In genomic region chr2:218879881-218880748, GRCh38 we compare ENCODE assay signal across 9 cellular contexts. TPM values are rescaled to one million over a fixed set of nuclear protein-coding genes. Genes with fewer than 3 reads are reported as not detected.
DNase-seq lines count a peak whose midpoint lies in the region; ATAC-seq, FAIRE-seq and TF ChIP-seq lines count a peak whose summit lies in the region.
"Had no signal": no experiment of that assay in that cellular context is flagged by ENCODE, and none has a peak within 500 bp of the region (broad histone marks: within the 10 kb centered on the region; RNA-seq: fewer than 3 reads in every experiment).

No MANE protein-coding gene starts in this region.

- H3K27ac Mint-ChIP-seq in Caco-2 (ENCODE audit: unreplicated experiment): peak overlapping the region; percentile 25
- peak overlapping the region; percentile 74 for H3K27ac Mint-ChIP-seq in activated CD4-positive, alpha-beta T cell treated with anti-CD3 and anti-CD28 coated beads for 36 hours

- H3K27me3 ChIP-seq in Caco-2 (replicated peaks; ENCODE audit: control insufficient read depth, insufficient read depth, low read length): no peaks in the 10 kb centered on the region
- peaks cover 96 to 98% (median 98%) of the 10 kb centered on the region in 4 experiments for H3K27me3 ChIP-seq in H1 (replicated peaks in 1 of 4; ENCODE audit: control insufficient read depth in 3 of 4, extremely low read depth in 1 of 4, insufficient read depth in 3 of 4, low read length in 3 of 4)

- no peaks in the 10 kb centered on the region; the same call in 1 of the 2 replicates for H3K79me1 ChIP-seq in H1 (ENCODE audit: low read depth, low read length)

- no peak overlapping the region for H2AK5ac ChIP-seq in H1 (ENCODE audit: low read depth, low read length)

- no peak overlapping the region for H3K14ac ChIP-seq in H1 (ENCODE audit: insufficient read length)

- H2AFZ ChIP-seq in H1 (ENCODE audit: low read length): no peak overlapping the region

- H3K9ac ChIP-seq in H1 (replicated peaks in 1 of 4; ENCODE audit: extremely low read depth in 1 of 4, low read depth in 3 of 4, low read length in 3 of 4): no peak overlapping the region

- no peak overlapping the region for H3K18ac ChIP-seq in H1 (ENCODE audit: extremely low read depth, low read length)

- H3K36me3 Mint-ChIP-seq in Caco-2 (ENCODE audit: insufficient read depth, unreplicated experiment): no peaks in the 10 kb centered on the region
- H3K36me3 Mint-ChIP-seq in activated CD4-positive, alpha-beta T cell treated with anti-CD3 and anti-CD28 coated beads for 36 hours (ENCODE audit: low read depth): no peaks in the 10 kb centered on the region

- no peak overlapping the region for H2BK20ac ChIP-seq in H1 (ENCODE audit: low read length)

- H2BK5ac ChIP-seq in H1 (ENCODE audit: low read depth, low read length): no peak overlapping the region

- H3K4me2 ChIP-seq in H1 (ENCODE audit: insufficient read depth in 1 of 2, low read depth in 2 of 2, low read length in 2 of 2): peak overlapping the region; percentile 67 to 69

- H3K36me3 ChIP-seq in Caco-2 (ENCODE audit: control insufficient read depth, insufficient read depth, low read length): no peaks in the 10 kb centered on the region
- peaks cover 0 to 4% (median 0%) of the 10 kb centered on the region in 4 experiments; a peak in 1 of 8 replicates for H3K36me3 ChIP-seq in H1 (ENCODE audit: control insufficient read depth in 2 of 4, insufficient read depth in 4 of 4, low read length in 3 of 4)

- H4K91ac ChIP-seq in H1 (replicated peaks; ENCODE audit: insufficient read length, low read length): no peak overlapping the region

- H3K9me3 ChIP-seq in Caco-2 (no peaks in the 10 kb centered on the region), H1 (ENCODE audit: insufficient read depth in 2 of 2, low read depth in 1 of 2, low read length in 1 of 2) (no peaks in the 10 kb centered on the region)

- H3K27ac ChIP-seq in H1 (ENCODE audit: low read depth, low read length) (no peak overlapping the region), skin epidermis (peak overlapping the region; percentile 44 to 94 (median 84))

- H4K8ac ChIP-seq in H1 (ENCODE audit: extremely low read depth, insufficient read depth, low read length): no peak overlapping the region

- CTCF ChIA-PET in Caco-2 (lab: Charles Lee) (interaction anchor here (0.5 to 2.6 kb wide), 4 partner anchors 13 to 135 kb away, joined by 4 to 22 read pairs (median 4); no protein-coding TSS in a partner anchor), H1 (lab: Charles Lee; ENCODE audit: partially characterized antibody) (interaction anchor here (0.6 to 21.8 kb wide), 15 partner anchors 11 to 1495 kb away, joined by 3 to 783 read pairs (median 6); partner anchors contain the start of gene CRYBA2)
- CTCF ChIA-PET in activated CD4-positive, alpha-beta T cell treated with anti-CD3 and anti-CD28 coated beads for 36 hours (lab: Charles Lee): interaction anchor here (0.7 to 18.2 kb wide), 11 partner anchors 6 to 398 kb away, joined by 3 to 620 read pairs (median 4); no protein-coding TSS in a partner anchor

- no peak for TF ChIP-seq POLR2A in H1 (IDR thresholded peaks at IDR 0.05; ENCODE audit: control extremely low read depth in 1 of 2, low read depth in 2 of 2, low read length in 2 of 2)

- peak; percentile 56 for ATAC-seq in GM19397 (IDR thresholded peaks at IDR 0.05; ENCODE audit: unreplicated experiment)
- ATAC-seq in HG03460 (IDR thresholded peaks at IDR 0.05; ENCODE audit: unreplicated experiment): peak; percentile 70
- peak; percentile 78 for ATAC-seq in activated CD4-positive, alpha-beta T cell treated with anti-CD3 and anti-CD28 coated beads for 36 hours

- POLR2A ChIA-PET in Caco-2 (lab: Charles Lee): interaction anchor here (1.3 kb wide), 1 partner anchor 15 kb away, joined by 5 read pairs; no protein-coding TSS in a partner anchor
- POLR2A ChIA-PET in activated CD4-positive, alpha-beta T cell treated with anti-CD3 and anti-CD28 coated beads for 36 hours (lab: Charles Lee): interaction anchor here (0.6 to 2.1 kb wide), 4 partner anchors 16 to 19 kb away, joined by 3 to 9 read pairs (median 6); no protein-coding TSS in a partner anchor
- POLR2A ChIA-PET in H1 (lab: Charles Lee; ENCODE audit: partially characterized antibody): interaction anchor here (0.9 to 1.6 kb wide), 3 partner anchors 15 to 114 kb away, joined by 3 read pairs; partner anchors contain the start of gene WNT6

- no TSS peak for BruUV-seq in Caco-2 (replicated peaks; lab: Mats Ljungman, UMichigan)

- H3K23ac ChIP-seq in H1 (ENCODE audit: insufficient read length): no peak overlapping the region

- H2BK120ac ChIP-seq in H1 (replicated peaks; ENCODE audit: low read depth, low read length): no peak overlapping the region

- no peak for TF ChIP-seq CTCF in Caco-2 (IDR thresholded peaks at IDR 0.05; ENCODE audit: insufficient read depth in 1 of 2, low read depth in 1 of 2, low read length in 1 of 2, severe bottlenecking in 1 of 2, unreplicated experiment in 1 of 2)
- no peak for TF ChIP-seq CTCF in H1 (IDR thresholded peaks at IDR 0.05; ENCODE audit: control extremely low read depth in 1 of 3, insufficient read depth in 1 of 3, low read depth in 1 of 3, low read length in 3 of 3)

- no peak for FAIRE-seq in H1 (lab: Jason Lieb, UNC)

- H3K4me3 Mint-ChIP-seq in Caco-2 (ENCODE audit: unreplicated experiment): peak overlapping the region; percentile 71
- H3K4me3 Mint-ChIP-seq in activated CD4-positive, alpha-beta T cell treated with anti-CD3 and anti-CD28 coated beads for 36 hours: peak overlapping the region; percentile 73

- H3K9me3 Mint-ChIP-seq in Caco-2 (ENCODE audit: unreplicated experiment): no peaks in the 10 kb centered on the region
- H3K9me3 Mint-ChIP-seq in activated CD4-positive, alpha-beta T cell treated with anti-CD3 and anti-CD28 coated beads for 36 hours (ENCODE audit: low read depth): no peaks in the 10 kb centered on the region

- no peaks in the 10 kb centered on the region for H3K79me2 ChIP-seq in H1 (ENCODE audit: control insufficient read depth in 1 of 2, insufficient read depth in 2 of 2, low read length in 2 of 2)

- 0 out of 2 replicates have a peak overlapping the region, but pooled peaks have one; percentile 1 for H2BK12ac ChIP-seq in H1 (ENCODE audit: low read depth, low read length)

- peaks cover 2% of the 10 kb centered on the region for H3K27me3 Mint-ChIP-seq in Caco-2 (ENCODE audit: insufficient read depth, unreplicated experiment)
- H3K27me3 Mint-ChIP-seq in activated CD4-positive, alpha-beta T cell treated with anti-CD3 and anti-CD28 coated beads for 36 hours: peaks cover 28% of the 10 kb centered on the region

- H4K5ac ChIP-seq in H1 (ENCODE audit: insufficient read length, low read depth, low read length): no peak overlapping the region

- no peak for TF ChIP-seq EP300 in H1 (IDR thresholded peaks at IDR 0.05; ENCODE audit: borderline replicate concordance in 1 of 2, low read depth in 2 of 2, low read length in 2 of 2)

- H3K4me3 ChIP-seq in Caco-2 (ENCODE audit: low read depth, low read length) (peak overlapping the region; percentile 50), H1 (ENCODE audit: extremely low read depth in 1 of 4, insufficient read depth in 2 of 4, low read depth in 3 of 4, low read length in 4 of 4) (peak overlapping the region in 2 of 4 experiments; percentile 6 to 47; a peak in 2 of 8 replicates), skin epidermis (peak overlapping the region; percentile 32 to 51 (median 45))

- intact Hi-C loops in Caco-2 (cut with micrococcal nuclease; ENCODE audit: unreplicated experiment): loop anchor here (1.0 kb wide), 1 partner anchor 18 kb away; no protein-coding TSS in a partner anchor
- intact Hi-C loops in activated CD4-positive, alpha-beta T cell treated with anti-CD3 and anti-CD28 coated beads for 36 hours (cut with DNase I, micrococcal nuclease): loop anchor here in 1 of 2 experiments (1.0 kb wide), 3 partner anchors 12 to 170 kb away; partner anchors contain the start of gene TTLL4

- H3K4ac ChIP-seq in H1 (replicated peaks; ENCODE audit: insufficient read length, low read depth, low read length): no peak overlapping the region

- H2BK15ac ChIP-seq in H1 (ENCODE audit: low read length): no peak overlapping the region

- H3K4me1 Mint-ChIP-seq in Caco-2 (ENCODE audit: low read depth, unreplicated experiment): no peaks in the 10 kb centered on the region
- peaks cover 49% of the 10 kb centered on the region for H3K4me1 Mint-ChIP-seq in activated CD4-positive, alpha-beta T cell treated with anti-CD3 and anti-CD28 coated beads for 36 hours

- H3K56ac ChIP-seq in H1 (replicated peaks; ENCODE audit: insufficient read length, low read depth, low read length): no peak overlapping the region

- WGBS in H1 (ENCODE audit: extremely low coverage in 1 of 2, insufficient coverage in 1 of 2, insufficient read length in 1 of 2, insufficient replicate concordance in 2 of 2, low coverage in 1 of 2, low lambda C conversion rate in 2 of 2, missing lambda C conversion rate in 1 of 2), 2 experiments: 6% methylated on average over 20 of the region's 55 CpGs; no CpG with 5 or more reads in 1 of the 2 experiments

- DNase-seq in Caco-2 (peak; percentile 65 to 68), H1 (ENCODE audit: low read depth in 1 of 2, low spot score in 2 of 2) (peak in 1 of 2 experiments; percentile 67), NCI-H1092 treated with DMSO at 0.1 percent for 48 hours (lab: John Stamatoyannopoulos, UW) (no peak), NOMO-1 (lab: John Stamatoyannopoulos, UW; ENCODE audit: unreplicated experiment in 2 of 2) (no peak)
- peak; percentile 82 for DNase-seq in activated CD4-positive, alpha-beta T cell treated with anti-CD3 and anti-CD28 coated beads for 36 hours

- H3K4me1 ChIP-seq in Caco-2: peaks cover 21% of the 10 kb centered on the region
- H3K4me1 ChIP-seq in H1 (replicated peaks in 1 of 4; ENCODE audit: control insufficient read depth in 3 of 4, insufficient read depth in 4 of 4, low read length in 3 of 4): peaks cover 0 to 28% (median 18%) of the 10 kb centered on the region in 4 experiments; a peak in 6 of 7 replicates

- no peaks in the 10 kb centered on the region; the same call in 1 of the 2 replicates for H3K23me2 ChIP-seq in H1 (ENCODE audit: low read depth, low read length)

- H4K20me1 ChIP-seq in H1 (replicated peaks in 1 of 2; ENCODE audit: control insufficient read depth in 1 of 2, insufficient read depth in 2 of 2, low read length in 2 of 2): peaks cover 3 to 28% of the 10 kb centered on the region in 2 experiments

- TF ChIP-seq RAD21 in H1 (IDR thresholded peaks at IDR 0.05 in 1 of 2, conservative IDR thresholded peaks at IDR 0.05 in 1 of 2; ENCODE audit: low read depth in 2 of 2, low read length in 2 of 2): no peak

RNA-seq across cellular contexts. Expression of gene WNT10A, which starts 0.5 kb away (rescaled TPM):
- total RNA-seq in Caco-2 (2022): 0.81 and 1.2 TPM in 2 replicates
- total RNA-seq in activated CD4-positive, alpha-beta T cell treated with anti-CD3 and anti-CD28 coated beads for 36 hours: 1 to 10 TPM; 5.4 to 6.0 TPM
- total RNA-seq in H1 (2021; fragmentation: NEBNext Ultra II Directional; extraction: Animal tissue kit (Norgen Biotek cat#: 25700)): not detected in 2 replicates
- 0.05 TPM in 1 of 2 replicates, not detected in the other for polyA plus RNA-seq in H1 (2011; rRNA removed)
- 0.03 TPM for polyA plus RNA-seq in H1 (2011; cell fraction: cytosol; rRNA removed)
- polyA plus RNA-seq in H1 (2011; cell fraction: nucleus; rRNA removed): not detected
- polyA plus RNA-seq in H1 (2012, experiment 1 of 2): not detected in 4 replicates
- not detected for polyA plus RNA-seq in H1 (2012, experiment 2 of 2)
- not detected for polyA plus RNA-seq in H1 (2013, experiment 1 of 2)
- polyA plus RNA-seq in H1 (2013, experiment 2 of 2): not detected
- polyA minus RNA-seq in H1 (2011; rRNA and poly(A)+ RNA removed): not detected in 2 replicates
- not detected for polyA minus RNA-seq in H1 (2011; cell fraction: cytosol; rRNA and poly(A)+ RNA removed)
- 0.20 TPM for polyA minus RNA-seq in H1 (2011; cell fraction: nucleus; rRNA and poly(A)+ RNA removed)
- total RNA-seq: HT1080 had no signal

RNA-seq across cellular contexts. Expression of gene WNT6, which starts 20.5 kb away (rescaled TPM):
- 18.3 and 20.3 TPM in 2 replicates for total RNA-seq in Caco-2 (2022)
- under 1 TPM in 1 of 2 experiments, not detected in 1; 0.30 TPM for total RNA-seq in activated CD4-positive, alpha-beta T cell treated with anti-CD3 and anti-CD28 coated beads for 36 hours
- total RNA-seq in H1 (2021; fragmentation: NEBNext Ultra II Directional; extraction: Animal tissue kit (Norgen Biotek cat#: 25700)): not detected in 2 replicates
- polyA plus RNA-seq in H1 (2011; rRNA removed): not detected in 2 replicates
- not detected for polyA plus RNA-seq in H1 (2011; cell fraction: cytosol; rRNA removed)
- not detected for polyA plus RNA-seq in H1 (2011; cell fraction: nucleus; rRNA removed)
- not detected in 4 replicates for polyA plus RNA-seq in H1 (2012, experiment 1 of 2)
- polyA plus RNA-seq in H1 (2012, experiment 2 of 2): not detected
- not detected for polyA plus RNA-seq in H1 (2013, experiment 1 of 2)
- polyA plus RNA-seq in H1 (2013, experiment 2 of 2): not detected
- polyA minus RNA-seq in H1 (2011; rRNA and poly(A)+ RNA removed): not detected in 2 replicates
- not detected for polyA minus RNA-seq in H1 (2011; cell fraction: cytosol; rRNA and poly(A)+ RNA removed)
- not detected for polyA minus RNA-seq in H1 (2011; cell fraction: nucleus; rRNA and poly(A)+ RNA removed)
- total RNA-seq: HT1080 had no signal

RNA-seq across cellular contexts. Expression of gene PRKAG3, which starts 48.5 kb away (rescaled TPM):
- total RNA-seq in Caco-2 (2022): not detected in 2 replicates
- not detected for total RNA-seq in activated CD4-positive, alpha-beta T cell treated with anti-CD3 and anti-CD28 coated beads for 36 hours
- not detected in 2 replicates for total RNA-seq in H1 (2021; fragmentation: NEBNext Ultra II Directional; extraction: Animal tissue kit (Norgen Biotek cat#: 25700))
- not detected in 2 replicates for polyA plus RNA-seq in H1 (2011; rRNA removed)
- polyA plus RNA-seq in H1 (2011; cell fraction: cytosol; rRNA removed): not detected
- polyA plus RNA-seq in H1 (2011; cell fraction: nucleus; rRNA removed): not detected
- polyA plus RNA-seq in H1 (2012, experiment 1 of 2): not detected in 4 replicates
- not detected for polyA plus RNA-seq in H1 (2012, experiment 2 of 2)
- polyA plus RNA-seq in H1 (2013, experiment 1 of 2): not detected
- not detected for polyA plus RNA-seq in H1 (2013, experiment 2 of 2)
- polyA minus RNA-seq in H1 (2011; rRNA and poly(A)+ RNA removed): not detected in 2 replicates
- polyA minus RNA-seq in H1 (2011; cell fraction: cytosol; rRNA and poly(A)+ RNA removed): not detected
- polyA minus RNA-seq in H1 (2011; cell fraction: nucleus; rRNA and poly(A)+ RNA removed): not detected
- total RNA-seq: HT1080 had no signal

Comparison
In these comparisons a context has a peak if more than half of its experiments do, and no peak if none do; other contexts are left out.
1. DNase-seq: peak in Caco-2 (2 of 2) and activated CD4-positive, alpha-beta T cell treated with anti-CD3 and anti-CD28 coated beads for 36 hours (single experiment); none in NCI-H1092 treated with DMSO at 0.1 percent for 48 hours (single experiment) and NOMO-1 (0 of 2).
2. RNA of gene WNT6, which starts 20.5 kb away (total RNA-seq): 18.3 to 20.3 TPM in Caco-2; 0.30 TPM in activated CD4-positive, alpha-beta T cell treated with anti-CD3 and anti-CD28 coated beads for 36 hours and not detected in H1; every median in the first group is over 10 times any median in the second.
3. Peak in every context shown above with its lines, with median percentiles within 50 percentile points of each other: ATAC-seq.